1 cellular context compared by ENCODE assay signal in genomic region chr1:98210563-98210962, GRCh38.
TF ChIP-seq lines count a peak whose summit lies in the region.

No MANE protein-coding gene starts in this region.

TF ChIP-seq in SK-N-SH treated with all-trans-retinoic acid at 6 μM for 48 hours, 23 proteins besides CTCF, POLR2A, EP300 and RAD21 (continued from another document):
- TF ChIP-seq TSHZ2 (CRISPR knock-in tag; IDR thresholded peaks at IDR 0.05) (no peak), ZFP3 (CRISPR knock-in tag; IDR thresholded peaks at IDR 0.05) (no peak), RARB (CRISPR knock-in tag; IDR thresholded peaks at IDR 0.05) (no peak), TCF4 (CRISPR knock-in tag; IDR thresholded peaks at IDR 0.05; ENCODE audit: borderline replicate concordance) (no peak), POU6F1 (CRISPR knock-in tag; IDR thresholded peaks at IDR 0.05; ENCODE audit: borderline replicate concordance, low read depth) (no peak), SNAI2 (CRISPR knock-in tag; IDR thresholded peaks at IDR 0.05) (no peak), ZFP30 (CRISPR knock-in tag; IDR thresholded peaks at IDR 0.05) (no peak), ESRRG (CRISPR knock-in tag; IDR thresholded peaks at IDR 0.05) (no peak)
